ENCODE assay signal across 28 cellular contexts in genomic region chr3:10516835-10517465, GRCh38. TPM values are rescaled to one million over a fixed set of nuclear protein-coding genes. Genes with fewer than 3 reads are reported as not detected.
DNase-seq lines count a peak whose midpoint lies in the region; ATAC-seq, FAIRE-seq and TF ChIP-seq lines count a peak whose summit lies in the region.
"Had no signal": no experiment of that assay in that cellular context is flagged by ENCODE, and none has a peak within 500 bp of the region (broad histone marks: within the 10 kb centered on the region; RNA-seq: fewer than 3 reads in every experiment).

No MANE protein-coding gene starts in this region.

- no TSS peak for BruUV-seq in HepG2 (replicated peaks; lab: Mats Ljungman, UMichigan)

- TF ChIP-seq RAD21 in neural cell (conservative IDR thresholded peaks at IDR 0.05) (no peak), HepG2 (CRISPR knock-in tag; IDR thresholded peaks at IDR 0.05) (no peak)

- H3K36me3 ChIP-seq in BLaER1 treated with 17β-estradiol and CSF1 and Interleukin-3, amounts not matched to agents 10 nM and 100 nM, result no peaks in the 10 kb centered on the region
- no peaks in the 10 kb centered on the region for H3K36me3 ChIP-seq in GM23338 (ENCODE audit: insufficient read depth)
- no peaks in the 10 kb centered on the region for H3K36me3 ChIP-seq in neural cell (ENCODE audit: insufficient read depth, low read length)
- H3K36me3 ChIP-seq in HepG2 (replicated peaks in 1 of 2; ENCODE audit: control insufficient read depth in 1 of 2, insufficient read depth in 2 of 2, low read length in 2 of 2), result no peaks in the 10 kb centered on the region
- H3K36me3 ChIP-seq: right lobe of liver had no signal

- H3F3A ChIP-seq in GM23338 (replicated peaks; ENCODE audit: low read depth), result no peaks in the 10 kb centered on the region
- no peaks in the 10 kb centered on the region for H3F3A ChIP-seq in neural cell (ENCODE audit: insufficient read depth, low read length, poor library complexity, severe bottlenecking)

- H3K4me1 Mint-ChIP-seq in GM23338 (peaks cover 20% of the 10 kb centered on the region), chondrocyte (ENCODE audit: low read depth) (peaks cover 23% of the 10 kb centered on the region)
- H3K4me1 Mint-ChIP-seq: activated naive CD4-positive, alpha-beta T cell treated with anti-CD3 and anti-CD28 coated beads, Interleukin-2, amount 10 ng/mL, durations not matched to agents 7 days and 5 days; CD14-positive monocyte; neural crest cell; T-cell had no signal

- WGBS in HepG2 (ENCODE audit: low lambda C conversion rate), result 10% methylated on average over 6 of the region's 9 CpGs

- in situ Hi-C loops in HepG2 (cut with HindIII; ENCODE audit: extremely low pct_ligation_motif_present, low pct_unique_long_range_greater_than_20kb), result loop anchor here (10.0 kb wide), 1 partner anchor 218 kb away; no protein-coding TSS in a partner anchor

- no peak overlapping the region for H3K4me3 Mint-ChIP-seq in GM23338
- no peak overlapping the region for H3K4me3 Mint-ChIP-seq in chondrocyte (ENCODE audit: unreplicated experiment)
- H3K4me3 Mint-ChIP-seq: activated naive CD4-positive, alpha-beta T cell treated with anti-CD3 and anti-CD28 coated beads, Interleukin-2, amount 10 ng/mL, durations not matched to agents 7 days and 5 days; CD14-positive monocyte; neural crest cell; stimulated activated naive B cell treated with anti-CD40 and anti-IgM and Interleukin-4, amounts not matched to agents 10 μg/mL and 1 μg/mL and 100 μg/mL, for 72 hours; T-cell had no signal

- no peak overlapping the region for H3K27ac ChIP-seq in BLaER1 treated with 17β-estradiol and CSF1 and Interleukin-3, amounts not matched to agents 10 nM and 100 nM
- H3K27ac ChIP-seq in GM23338 (ENCODE audit: low read depth) (no peak overlapping the region), neural cell (ENCODE audit: low read length) (peak overlapping the region; percentile 18), HepG2 (ENCODE audit: extremely low read length, insufficient read depth, low read length) (no peak overlapping the region)
- H3K27ac ChIP-seq: hepatocyte, parathyroid adenoma had no signal

- H3K9me3 Mint-ChIP-seq in GM23338 (no peaks in the 10 kb centered on the region), chondrocyte (ENCODE audit: low read depth) (no peaks in the 10 kb centered on the region)
- H3K9me3 Mint-ChIP-seq: activated naive CD4-positive, alpha-beta T cell treated with anti-CD3 and anti-CD28 coated beads, Interleukin-2, amount 10 ng/mL, durations not matched to agents 7 days and 5 days; CD14-positive monocyte; neural crest cell; stimulated activated naive B cell treated with anti-CD40 and anti-IgM and Interleukin-4, amounts not matched to agents 10 μg/mL and 1 μg/mL and 100 μg/mL, for 72 hours; T-cell had no signal

- CTCF ChIA-PET in HepG2 (lab: Yijun Ruan, JAX; ENCODE audit: low intra/inter-chr PET ratio, low total read pairs), result interaction anchor here (1.2 kb wide), 1 partner anchor 222 kb away, joined by 4 read pairs; no protein-coding TSS in a partner anchor

- no peaks in the 10 kb centered on the region for H3K36me3 Mint-ChIP-seq in GM23338 (ENCODE audit: low read depth)
- H3K36me3 Mint-ChIP-seq in chondrocyte (ENCODE audit: low read depth), result no peaks in the 10 kb centered on the region
- H3K36me3 Mint-ChIP-seq: activated naive CD4-positive, alpha-beta T cell treated with anti-CD3 and anti-CD28 coated beads, Interleukin-2, amount 10 ng/mL, durations not matched to agents 7 days and 5 days; CD14-positive monocyte; stimulated activated naive B cell treated with anti-CD40 and anti-IgM and Interleukin-4, amounts not matched to agents 10 μg/mL and 1 μg/mL and 100 μg/mL, for 72 hours; T-cell had no signal

- H3K27me3 ChIP-seq in BLaER1 treated with 17β-estradiol and CSF1 and Interleukin-3, amounts not matched to agents 10 nM and 100 nM, result no peaks in the 10 kb centered on the region
- H3K27me3 ChIP-seq in GM23338 (ENCODE audit: insufficient read depth), result no peaks in the 10 kb centered on the region
- no peaks in the 10 kb centered on the region for H3K27me3 ChIP-seq in neural cell (ENCODE audit: insufficient read depth, low read depth, low read length)
- peaks cover 1 to 15% of the 10 kb centered on the region in 2 experiments; a peak in 4 of 5 replicates for H3K27me3 ChIP-seq in HepG2 (ENCODE audit: control insufficient read depth in 1 of 2, insufficient read depth in 2 of 2, low read length in 2 of 2)
- H3K27me3 ChIP-seq: right lobe of liver had no signal

- H3K4me3 ChIP-seq in BLaER1 treated with 17β-estradiol and CSF1 and Interleukin-3, amounts not matched to agents 10 nM and 100 nM, result no peak overlapping the region
- no peak overlapping the region for H3K4me3 ChIP-seq in GM23338
- peak overlapping the region; percentile 35 for H3K4me3 ChIP-seq in neural cell (ENCODE audit: low read length)
- no peak overlapping the region for H3K4me3 ChIP-seq in HepG2 (replicated peaks in 1 of 3; ENCODE audit: insufficient read depth in 1 of 3, low read depth in 2 of 3, low read length in 3 of 3)
- H3K4me3 ChIP-seq: hepatocyte, right lobe of liver had no signal

- H2AFZ ChIP-seq in GM23338 (no peak overlapping the region), neural cell (ENCODE audit: low read depth, low read length) (no peak overlapping the region), HepG2 (ENCODE audit: low read length) (no peak overlapping the region)
- H2AFZ ChIP-seq: hepatocyte, parathyroid adenoma had no signal

- H3K9ac ChIP-seq in BLaER1 treated with 17β-estradiol and CSF1 and Interleukin-3, amounts not matched to agents 10 nM and 100 nM, result no peak overlapping the region
- H3K9ac ChIP-seq in neural cell (ENCODE audit: low read length) (peak overlapping the region; percentile 13), HepG2 (ENCODE audit: insufficient read depth, low read depth, low read length) (no peak overlapping the region)
- H3K9ac ChIP-seq: parathyroid adenoma had no signal

- intact Hi-C loops in HepG2 (cut with micrococcal nuclease; ENCODE audit: unreplicated experiment), result no loop called here

- H3K4me2 ChIP-seq in BLaER1 treated with 17β-estradiol and CSF1 and Interleukin-3, amounts not matched to agents 10 nM and 100 nM, result peak overlapping the region in 6 of 11 experiments; percentile 49 to 72 (median 62); a peak in 14 of 22 replicates
- H3K4me2 ChIP-seq in GM23338 (no peak overlapping the region), neural cell (ENCODE audit: low read length) (peak overlapping the region; percentile 25), HepG2 (ENCODE audit: low read depth, low read length) (no peak overlapping the region)
- H3K4me2 ChIP-seq: hepatocyte had no signal

- no peaks in the 10 kb centered on the region for H3K9me2 ChIP-seq in GM23338 (ENCODE audit: insufficient read depth)
- H3K9me2 ChIP-seq in neural cell (ENCODE audit: insufficient read depth, low read length), result no peaks in the 10 kb centered on the region

- no peak for DNase-seq in GM23338 (ENCODE audit: low spot score)
- DNase-seq in chondrocyte (ENCODE audit: low spot score), result peak; percentile 79
- DNase-seq in HepG2 (ENCODE audit: low spot score), result no peak
- DNase-seq in foreskin melanocyte, result no peak
- DNase-seq: activated naive CD4-positive, alpha-beta T cell treated with anti-CD3 and anti-CD28 coated beads, Interleukin-2, amount 10 ng/mL, durations not matched to agents 7 days and 5 days; amniotic stem cell; DMS79 treated with DMSO at 0.1 percent for 48 hours; foreskin fibroblast; MM.1S; NCI-H2029 treated with DMSO at 0.1 percent for 48 hours; NCI-H345; NCI-H748 treated with DMSO at 0.1 percent for 48 hours; stimulated activated CD4-positive, alpha-beta T cell treated with anti-CD3 and anti-CD28 coated beads, Interleukin-4, amount 100 ng/mL, for 4 hours; stimulated activated naive B cell treated with anti-CD40 and anti-IgM and Interleukin-4, amounts not matched to agents 10 μg/mL and 1 μg/mL and 100 μg/mL, for 72 hours had no signal

- H3K4me1 ChIP-seq in BLaER1 treated with 17β-estradiol and CSF1 and Interleukin-3, amounts not matched to agents 10 nM and 100 nM, result peaks cover 0 to 36% (median 31%) of the 10 kb centered on the region in 10 experiments; a peak in 17 of 20 replicates
- H3K4me1 ChIP-seq in GM23338 (ENCODE audit: insufficient read depth), result no peaks in the 10 kb centered on the region; the same call in 1 of the 2 replicates
- H3K4me1 ChIP-seq in HepG2 (ENCODE audit: insufficient read depth, low read length), result peaks cover 53% of the 10 kb centered on the region

- H4K20me1 ChIP-seq in BLaER1 treated with 17β-estradiol and CSF1 and Interleukin-3, amounts not matched to agents 10 nM and 100 nM, result peaks cover 0 to 4% (median 0%) of the 10 kb centered on the region in 11 experiments; a peak in 1 of 22 replicates
- H4K20me1 ChIP-seq in GM23338 (replicated peaks; ENCODE audit: insufficient read depth), result no peaks in the 10 kb centered on the region
- H4K20me1 ChIP-seq in neural cell (ENCODE audit: insufficient read depth), result no peaks in the 10 kb centered on the region
- no peaks in the 10 kb centered on the region for H4K20me1 ChIP-seq in HepG2 (ENCODE audit: insufficient read depth, low read length)

- TF ChIP-seq POLR2A in HepG2 (IDR thresholded peaks at IDR 0.05; ENCODE audit: insufficient read depth in 1 of 2, low read depth in 2 of 2, low read length in 2 of 2), result no peak

- TF ChIP-seq EP300 in neural cell (conservative IDR thresholded peaks at IDR 0.05; ENCODE audit: poor library complexity, severe bottlenecking) (peak; percentile 37), HepG2 (IDR thresholded peaks at IDR 0.05; ENCODE audit: low read depth in 2 of 2, low read length in 2 of 2) (no peak), HepG2 (CRISPR knock-in tag; IDR thresholded peaks at IDR 0.05; ENCODE audit: borderline replicate concordance) (no peak)

- H3K79me2 ChIP-seq in GM23338 (replicated peaks; ENCODE audit: insufficient read depth), result no peaks in the 10 kb centered on the region
- no peaks in the 10 kb centered on the region for H3K79me2 ChIP-seq in neural cell (replicated peaks; ENCODE audit: insufficient read depth, low read length)
- H3K79me2 ChIP-seq in HepG2 (ENCODE audit: insufficient read depth, low read length), result no peaks in the 10 kb centered on the region
- H3K79me2 ChIP-seq: hepatocyte, parathyroid adenoma had no signal

- no peak for TF ChIP-seq CTCF in GM23338 (conservative IDR thresholded peaks at IDR 0.05; ENCODE audit: low read depth in 2 of 2)
- no peak for TF ChIP-seq CTCF in chondrocyte (IDR thresholded peaks at IDR 0.05)
- TF ChIP-seq CTCF in neural cell (IDR thresholded peaks at IDR 0.05; ENCODE audit: poor library complexity, severe bottlenecking), result no peak
- no peak for TF ChIP-seq CTCF in HepG2 (CRISPR knock-in tag; IDR thresholded peaks at IDR 0.05)

- H3K27ac Mint-ChIP-seq in GM23338 (no peak overlapping the region), chondrocyte (ENCODE audit: unreplicated experiment) (no peak overlapping the region)
- H3K27ac Mint-ChIP-seq: activated naive CD4-positive, alpha-beta T cell treated with anti-CD3 and anti-CD28 coated beads, Interleukin-2, amount 10 ng/mL, durations not matched to agents 7 days and 5 days; CD14-positive monocyte; stimulated activated naive B cell treated with anti-CD40 and anti-IgM and Interleukin-4, amounts not matched to agents 10 μg/mL and 1 μg/mL and 100 μg/mL, for 72 hours; T-cell had no signal

- POLR2A ChIA-PET in HepG2 (lab: Yijun Ruan, JAX), result no interaction called here

- no peaks in the 10 kb centered on the region for H3K9me3 ChIP-seq in BLaER1 treated with 17β-estradiol and CSF1 and Interleukin-3, amounts not matched to agents 10 nM and 100 nM (replicated peaks in 1 of 11)
- H3K9me3 ChIP-seq in neural cell (ENCODE audit: low read length) (no peaks in the 10 kb centered on the region), HepG2 (ENCODE audit: low read length) (no peaks in the 10 kb centered on the region)
- H3K9me3 ChIP-seq: right lobe of liver had no signal

- no peak for FAIRE-seq in HepG2 (lab: Jason Lieb, UNC)
- FAIRE-seq: GM19239, TTC549 had no signal

- H3K27me3 Mint-ChIP-seq in GM23338 (ENCODE audit: insufficient read depth, low read depth, poor library complexity) (peaks cover 9% of the 10 kb centered on the region), chondrocyte (ENCODE audit: low read depth) (peaks cover 13% of the 10 kb centered on the region)

- ATAC-seq in GM23338, result peak; percentile 21; the same call in 1 of the 3 replicates
- no peak for ATAC-seq in HepG2
- no peak for ATAC-seq in HG02884 (IDR thresholded peaks at IDR 0.05; ENCODE audit: unreplicated experiment)
- no peak for ATAC-seq in GM19328 (IDR thresholded peaks at IDR 0.05; ENCODE audit: unreplicated experiment)
- ATAC-seq: stimulated activated naive B cell treated with anti-CD40 and anti-IgM and Interleukin-4, amounts not matched to agents 10 μg/mL and 1 μg/mL and 100 μg/mL, for 72 hours; T-cell had no signal

RNA-seq across cellular contexts. Expression of gene ATP2B2, which starts 11.6 kb away (rescaled TPM):
- 0.35 and 0.63 TPM in 2 replicates for total RNA-seq in GM23338 (2014; rRNA removed; shearing (Covaris generic))
- polyA plus RNA-seq in GM23338 (2016; fragmentation: Nextera tagmentation; extraction: Ambion mirVana), result 0.42 TPM in 1 of 2 replicates, not detected in the other
- 0.08 to 0.25 TPM (median 0.24 TPM) in 3 replicates for total RNA-seq in chondrocyte
- 8.3 and 9.5 TPM in 2 replicates for polyA plus RNA-seq in neural cell
- 27.8 and 28.0 TPM in 2 replicates for polyA minus RNA-seq in neural cell
- 1.1 and 1.5 TPM in 2 replicates for total RNA-seq in HepG2 (2016; rRNA removed; fragmentation: Illumina TruSeq; extraction: Trizol)
- total RNA-seq in HepG2 (2016; cell fraction: cytosol; rRNA removed; fragmentation: Illumina TruSeq; extraction: Trizol; ENCODE audit: low read depth), result 0.30 and 0.35 TPM in 2 replicates
- 0.62 and 1.7 TPM in 2 replicates for total RNA-seq in HepG2 (2016; cell fraction: insoluble cytoplasmic fraction; rRNA removed; fragmentation: Illumina TruSeq; extraction: Trizol)
- total RNA-seq in HepG2 (2016; cell fraction: membrane; rRNA removed; fragmentation: Illumina TruSeq; extraction: Trizol), result 1.3 and 1.6 TPM in 2 replicates
- total RNA-seq in HepG2 (2016; cell fraction: nucleus; rRNA removed; fragmentation: Illumina TruSeq; extraction: Trizol), result 2.9 and 3.0 TPM in 2 replicates
- polyA plus RNA-seq in HepG2 (2011; rRNA removed), result 2.3 and 4.0 TPM in 2 replicates
- 1.5 and 2.5 TPM in 2 replicates for polyA plus RNA-seq in HepG2 (2011; cell fraction: cytosol; rRNA removed)
- polyA plus RNA-seq in HepG2 (2011; cell fraction: nucleus; rRNA removed), result 8.9 and 11.7 TPM in 2 replicates
- 5.0 and 8.8 TPM in 2 replicates for polyA plus RNA-seq in HepG2 (2012)
- 0.29 and 0.54 TPM in 2 replicates for polyA plus RNA-seq in HepG2 (2016; cell fraction: cytosol; fragmentation: Illumina TruSeq; extraction: Trizol; ENCODE audit: low read depth)
- polyA plus RNA-seq in HepG2 (2016; cell fraction: insoluble cytoplasmic fraction; fragmentation: Illumina TruSeq; extraction: Trizol; ENCODE audit: low read depth), result 0.86 and 1.1 TPM in 2 replicates
- 0.66 and 0.84 TPM in 2 replicates for polyA plus RNA-seq in HepG2 (2016; cell fraction: membrane; fragmentation: Illumina TruSeq; extraction: Trizol; ENCODE audit: low read depth)
- 2.6 and 4.2 TPM in 2 replicates for polyA plus RNA-seq in HepG2 (2016; cell fraction: nucleus; fragmentation: Illumina TruSeq; extraction: Trizol; ENCODE audit: insufficient read depth, low read depth)
- 5.2 TPM in 1 of 2 replicates, not detected in the other for polyA minus RNA-seq in HepG2 (2011; rRNA and poly(A)+ RNA removed; ENCODE audit: low replicate concordance)
- polyA minus RNA-seq in HepG2 (2011; cell fraction: cytosol; rRNA and poly(A)+ RNA removed), result 1.8 and 4.1 TPM in 2 replicates
- 9.0 and 11.7 TPM in 2 replicates for polyA minus RNA-seq in HepG2 (2011; cell fraction: nucleus; rRNA and poly(A)+ RNA removed)
- total RNA-seq: HT-29, SK-MEL-5, T-cell had no signal
- polyA plus RNA-seq: CD14-positive monocyte had no signal

Comparison
In these comparisons a context has a peak if more than half of its experiments do, and no peak if none do; other contexts are left out.
1. H3K4me2 ChIP-seq: peak in BLaER1 treated with 17β-estradiol and CSF1 and Interleukin-3, amounts not matched to agents 10 nM and 100 nM (6 of 11) and neural cell (single experiment); none in GM23338 (single experiment) and HepG2 (single experiment).